Comparison of ENCODE assay signal across 18 cellular contexts in genomic region chr14:102870994-102871831, GRCh38. TPM values are rescaled to one million over a fixed set of nuclear protein-coding genes. Genes with fewer than 3 reads are reported as not detected.
A peak's percentile ranks its signal among the peaks of the same experiment; 100 is the strongest.
DNase-seq lines count a peak whose midpoint lies in the region; ATAC-seq and TF ChIP-seq lines count a peak whose summit lies in the region.
"Had no signal": no experiment of that assay in that cellular context is flagged by ENCODE, and none has a peak within 500 bp of the region (broad histone marks: within the 10 kb centered on the region; RNA-seq: fewer than 3 reads in every experiment).

No MANE protein-coding gene starts in this region.

- H3K36me3 ChIP-seq in upper lobe of right lung: peaks cover 24% of the 10 kb centered on the region

- ATAC-seq in activated naive CD4-positive, alpha-beta T cell treated with anti-CD3 and anti-CD28 coated beads, Interleukin-2, amount 50 U/mL, for 72 hours: peak; percentile 26 to 33
- ATAC-seq in right cardiac atrium (peak; percentile 41 to 69), upper lobe of right lung (peak; percentile 16), HG02870 (IDR thresholded peaks at IDR 0.05; ENCODE audit: unreplicated experiment) (no peak)
- ATAC-seq in natural killer cell treated with Interleukin-12 subunit alpha and Interleukin-12 subunit beta and Interleukin-15 and Interleukin-18, amount 100 ng/mL, for 72 hours: no peak
- ATAC-seq: Panc1 had no signal

- H3K4me3 ChIP-seq in right cardiac atrium (ENCODE audit: low read length): no peak overlapping the region
- no peak overlapping the region for H3K4me3 ChIP-seq in upper lobe of right lung

- WGBS in right cardiac atrium: 74% methylated on average over 10 of the region's 10 CpGs

- POLR2A ChIA-PET in RWPE1 (lab: Yijun Ruan, JAX; ENCODE audit: low non-redundant PET): no interaction called here

- H3K4me1 ChIP-seq in right cardiac atrium (ENCODE audit: control insufficient read depth, insufficient read depth, low read length) (no peaks in the 10 kb centered on the region), upper lobe of right lung (no peaks in the 10 kb centered on the region)
- H3K4me1 ChIP-seq: parathyroid adenoma had no signal

- H3K27ac ChIP-seq in RWPE1 (peak overlapping the region; percentile 35), right cardiac atrium (ENCODE audit: low read length) (no peak overlapping the region), upper lobe of right lung (no peak overlapping the region)
- H3K27ac ChIP-seq: parathyroid adenoma had no signal

- H3K36me3 Mint-ChIP-seq in activated naive CD4-positive, alpha-beta T cell treated with anti-CD3 and anti-CD28 coated beads, Interleukin-2, amount 50 U/mL, for 72 hours: peaks cover 31 to 35% of the 10 kb centered on the region in 2 donors
- peaks cover 10% of the 10 kb centered on the region for H3K36me3 Mint-ChIP-seq in natural killer cell treated with Interleukin-12 subunit alpha and Interleukin-12 subunit beta and Interleukin-15 and Interleukin-18, amount 100 ng/mL, for 72 hours

- H3K4me1 Mint-ChIP-seq in natural killer cell treated with Interleukin-12 subunit alpha and Interleukin-12 subunit beta and Interleukin-15 and Interleukin-18, amount 100 ng/mL, for 72 hours (ENCODE audit: low read depth in 2 of 2): peaks cover 10 to 12% of the 10 kb centered on the region in 2 donors
- H3K4me1 Mint-ChIP-seq: activated naive CD4-positive, alpha-beta T cell treated with anti-CD3 and anti-CD28 coated beads, Interleukin-2, amount 10 ng/mL, durations not matched to agents 7 days and 5 days had no signal

- H3K27me3 ChIP-seq in right cardiac atrium (ENCODE audit: control insufficient read depth, insufficient read depth) (no peaks in the 10 kb centered on the region), upper lobe of right lung (no peaks in the 10 kb centered on the region)

- CTCF ChIA-PET in RWPE1 (lab: Yijun Ruan, JAX): interaction anchor here (0.6 to 0.7 kb wide), 4 partner anchors 25 to 356 kb away, joined by 3 to 4 read pairs (median 3); no protein-coding TSS in a partner anchor

- no peaks in the 10 kb centered on the region for H3K9me3 ChIP-seq in right cardiac atrium (ENCODE audit: control insufficient read depth, low read length)
- no peaks in the 10 kb centered on the region for H3K9me3 ChIP-seq in upper lobe of right lung

- intact Hi-C loops in right cardiac atrium (cut with DNase I): no loop called here
- intact Hi-C loops in upper lobe of right lung (cut with DNase I): no loop called here

- peak overlapping the region; percentile 57 to 71 for H3K27ac Mint-ChIP-seq in activated naive CD4-positive, alpha-beta T cell treated with anti-CD3 and anti-CD28 coated beads, Interleukin-2, amount 50 U/mL, for 72 hours
- no peak overlapping the region for H3K27ac Mint-ChIP-seq in natural killer cell treated with Interleukin-12 subunit alpha and Interleukin-12 subunit beta and Interleukin-15 and Interleukin-18, amount 100 ng/mL, for 72 hours

- no peaks in the 10 kb centered on the region for H3K9me3 Mint-ChIP-seq in activated naive CD4-positive, alpha-beta T cell treated with anti-CD3 and anti-CD28 coated beads, Interleukin-2, amount 50 U/mL, for 72 hours
- H3K9me3 Mint-ChIP-seq in natural killer cell treated with Interleukin-12 subunit alpha and Interleukin-12 subunit beta and Interleukin-15 and Interleukin-18, amount 100 ng/mL, for 72 hours: no peaks in the 10 kb centered on the region
- H3K9me3 Mint-ChIP-seq: activated CD4-positive, alpha-beta T cell treated with anti-CD3 and anti-CD28 coated beads, Interleukin-2, amount 10 ng/mL, durations not matched to agents 7 days and 5 days; activated naive CD4-positive, alpha-beta T cell treated with anti-CD3 and anti-CD28 coated beads, Interleukin-2, amount 10 ng/mL, durations not matched to agents 7 days and 5 days; immature natural killer cell; T-cell had no signal

- DNase-seq in activated naive CD4-positive, alpha-beta T cell treated with anti-CD3 and anti-CD28 coated beads, Interleukin-2, amount 50 U/mL, for 72 hours (ENCODE audit: low spot score in 2 of 2): no peak
- DNase-seq in activated naive CD4-positive, alpha-beta T cell (lab: John Stamatoyannopoulos, UW): no peak
- no peak for DNase-seq in RWPE1 (ENCODE audit: low spot score)
- DNase-seq in right cardiac atrium: peak in 2 of 3 donors; percentile 68 to 72
- DNase-seq in upper lobe of right lung: no peak
- no peak for DNase-seq in natural killer cell treated with Interleukin-12 subunit alpha and Interleukin-12 subunit beta and Interleukin-15 and Interleukin-18, amount 100 ng/mL, for 72 hours (ENCODE audit: low spot score)
- no peak for DNase-seq in germinal center (ENCODE audit: low spot score)
- DNase-seq: activated CD4-positive, alpha-beta T cell treated with anti-CD3 and anti-CD28 coated beads, Interleukin-2, amount 10 ng/mL, durations not matched to agents 7 days and 5 days; activated naive CD4-positive, alpha-beta T cell treated with anti-CD3 and anti-CD28 coated beads, Interleukin-2, amount 10 ng/mL, durations not matched to agents 7 days and 5 days; DND-41; foreskin melanocyte; MV-4-11; NCI-H446 treated with DMSO at 0.1 percent for 48 hours had no signal

- no peaks in the 10 kb centered on the region for H3K27me3 Mint-ChIP-seq in natural killer cell treated with Interleukin-12 subunit alpha and Interleukin-12 subunit beta and Interleukin-15 and Interleukin-18, amount 100 ng/mL, for 72 hours
- H3K27me3 Mint-ChIP-seq: activated CD4-positive, alpha-beta T cell treated with anti-CD3 and anti-CD28 coated beads, Interleukin-2, amount 10 ng/mL, durations not matched to agents 7 days and 5 days; activated naive CD4-positive, alpha-beta T cell treated with anti-CD3 and anti-CD28 coated beads, Interleukin-2, amount 10 ng/mL, durations not matched to agents 7 days and 5 days; T-cell had no signal

- no peak overlapping the region for H3K4me3 Mint-ChIP-seq in natural killer cell treated with Interleukin-12 subunit alpha and Interleukin-12 subunit beta and Interleukin-15 and Interleukin-18, amount 100 ng/mL, for 72 hours
- H3K4me3 Mint-ChIP-seq: activated CD4-positive, alpha-beta T cell treated with anti-CD3 and anti-CD28 coated beads, Interleukin-2, amount 10 ng/mL, durations not matched to agents 7 days and 5 days; activated naive CD4-positive, alpha-beta T cell treated with anti-CD3 and anti-CD28 coated beads, Interleukin-2, amount 10 ng/mL, durations not matched to agents 7 days and 5 days; immature natural killer cell; T-cell had no signal

- TF ChIP-seq CTCF in RWPE1 (conservative IDR thresholded peaks at IDR 0.05; ENCODE audit: low read depth): no peak
- no peak for TF ChIP-seq CTCF in upper lobe of right lung (IDR thresholded peaks at IDR 0.05)

RNA-seq across cellular contexts. Expression of gene AMN, which starts 51.2 kb away (rescaled TPM):
- total RNA-seq in activated naive CD4-positive, alpha-beta T cell treated with anti-CD3 and anti-CD28 coated beads, Interleukin-2, amount 50 U/mL, for 72 hours: under 1 TPM; 0.30 to 0.49 TPM
- total RNA-seq in right cardiac atrium (under 1 TPM in 2 of 4 donors, not detected in 2; 0.37 to 0.58 TPM), upper lobe of right lung (19.8 TPM)
- polyA plus RNA-seq in right cardiac atrium: 0.48 TPM
- total RNA-seq in natural killer cell treated with Interleukin-12 subunit alpha and Interleukin-12 subunit beta and Interleukin-15 and Interleukin-18, amount 100 ng/mL, for 72 hours: 1 to 10 TPM in 1 of 2 donors, under 1 TPM in 1; 0.21 to 1.0 TPM

Comparison
In these comparisons a context has a peak if more than half of its experiments do, and no peak if none do; other contexts are left out.
1. ATAC-seq: peak in activated naive CD4-positive, alpha-beta T cell treated with anti-CD3 and anti-CD28 coated beads, Interleukin-2, amount 50 U/mL, for 72 hours (2 of 2), right cardiac atrium (2 of 2) and upper lobe of right lung (single experiment); none in natural killer cell treated with Interleukin-12 subunit alpha and Interleukin-12 subunit beta and Interleukin-15 and Interleukin-18, amount 100 ng/mL, for 72 hours (0 of 2) and HG02870 (single experiment).
2. DNase-seq: peak in right cardiac atrium (2 of 3); none in activated naive CD4-positive, alpha-beta T cell treated with anti-CD3 and anti-CD28 coated beads, Interleukin-2, amount 50 U/mL, for 72 hours (0 of 2), activated naive CD4-positive, alpha-beta T cell (0 of 4), RWPE1 (single experiment), upper lobe of right lung (single experiment), natural killer cell treated with Interleukin-12 subunit alpha and Interleukin-12 subunit beta and Interleukin-15 and Interleukin-18, amount 100 ng/mL, for 72 hours (single experiment) and germinal center (single experiment).
3. H3K27ac Mint-ChIP-seq: peak in activated naive CD4-positive, alpha-beta T cell treated with anti-CD3 and anti-CD28 coated beads, Interleukin-2, amount 50 U/mL, for 72 hours (2 of 2); none in natural killer cell treated with Interleukin-12 subunit alpha and Interleukin-12 subunit beta and Interleukin-15 and Interleukin-18, amount 100 ng/mL, for 72 hours (0 of 2).
4. RNA of gene AMN, which starts 51.2 kb away (total RNA-seq): 19.8 TPM in upper lobe of right lung (single experiment); 0.21 to 1.0 TPM in natural killer cell treated with Interleukin-12 subunit alpha and Interleukin-12 subunit beta and Interleukin-15 and Interleukin-18, amount 100 ng/mL, for 72 hours, 0.30 to 0.49 TPM in activated naive CD4-positive, alpha-beta T cell treated with anti-CD3 and anti-CD28 coated beads, Interleukin-2, amount 50 U/mL, for 72 hours and 0.37 to 0.58 TPM in right cardiac atrium; every median in the first group is over 10 times any median in the second.